ENCODE assay signal across 16 cellular contexts in genomic region chr6:166772518-166772917, GRCh38.
DNase-seq lines count a peak whose midpoint lies in the region; TF ChIP-seq lines count a peak whose summit lies in the region.
"Had no signal": no experiment of that assay in that cellular context is flagged by ENCODE, and none has a peak within 500 bp of the region (broad histone marks: within the 10 kb centered on the region; RNA-seq: fewer than 3 reads in every experiment).

No MANE protein-coding gene starts in this region.

- POLR2A ChIA-PET in MCF 10A (lab: Yijun Ruan, JAX): no interaction called here

- H3K36me3 ChIP-seq in breast epithelium: no peaks in the 10 kb centered on the region
- H3K36me3 ChIP-seq: esophagus squamous epithelium had no signal

- peaks cover 9% of the 10 kb centered on the region for H3K4me1 Mint-ChIP-seq in MCF 10A (ENCODE audit: insufficient read depth, unreplicated experiment)

- no peak overlapping the region for H3K27ac Mint-ChIP-seq in MCF 10A (ENCODE audit: low read depth, unreplicated experiment)
- H3K27ac Mint-ChIP-seq: B cell; stimulated activated effector memory CD8-positive, alpha-beta T cell treated with anti-CD3 and anti-CD28 coated beads, Interleukin-12 subunit alpha, Interleukin-12 subunit beta, amount 100 ng/mL, for 72 hours had no signal

- TF ChIP-seq POLR2A in breast epithelium (IDR thresholded peaks at IDR 0.05) (no peak), NB4 (IDR thresholded peaks at IDR 0.05; ENCODE audit: extremely low read depth, insufficient read length) (no peak)

- DNase-seq in MCF 10A (ENCODE audit: unreplicated experiment) (peak; percentile 22), breast epithelium (ENCODE audit: low spot score in 2 of 2) (no peak), NB4 (ENCODE audit: low read depth) (no peak), choroid plexus epithelial cell (ENCODE audit: low read depth) (no peak), NCI-H2227 (lab: John Stamatoyannopoulos, UW; ENCODE audit: unreplicated experiment) (no peak), KBM-7 (no peak), putamen (ENCODE audit: low spot score) (no peak)
- peak; percentile 20 for DNase-seq in stimulated activated CD8-positive, alpha-beta memory T cell treated with anti-CD3 and anti-CD28 coated beads, Interleukin-4, amount 100 ng/mL, for 48 hours
- DNase-seq: activated naive CD4-positive, alpha-beta T cell treated with anti-CD3 and anti-CD28 coated beads, Interleukin-2, amount 50 U/mL, for 16 hours; cerebellar nuclear complex; EL; esophagus squamous epithelium; NCI-H2171; stimulated activated CD4-positive, alpha-beta T cell treated with anti-CD3 and anti-CD28 coated beads, Interleukin-2, amount 100 ng/mL, for 24 hours had no signal

- H3K27me3 ChIP-seq in breast epithelium: peaks cover 0 to 11% of the 10 kb centered on the region in 2 donors

- in situ Hi-C loops in KBM-7 (cut with MboI; ENCODE audit: low pct_unique_long_range_greater_than_20kb, low sequenced_read_pairs): loop anchor here (25.0 kb wide), 1 partner anchor 335 kb away; no protein-coding TSS in a partner anchor

- peaks cover 67% of the 10 kb centered on the region for H3K27me3 Mint-ChIP-seq in MCF 10A (ENCODE audit: insufficient read depth, unreplicated experiment)

- CTCF ChIA-PET in MCF 10A (lab: Yijun Ruan, JAX): interaction anchor here (0.6 to 4.9 kb wide), 5 partner anchors 14 to 615 kb away, joined by 3 to 65 read pairs (median 4); no protein-coding TSS in a partner anchor

- H3K9me3 ChIP-seq in breast epithelium: no peaks in the 10 kb centered on the region
- H3K9me3 ChIP-seq: esophagus squamous epithelium had no signal

- H3K27ac ChIP-seq in breast epithelium: no peak overlapping the region
- H3K27ac ChIP-seq: esophagus squamous epithelium had no signal

- no peak overlapping the region for H3K4me3 Mint-ChIP-seq in MCF 10A (ENCODE audit: unreplicated experiment)
- H3K4me3 Mint-ChIP-seq: B cell; stimulated activated effector memory CD8-positive, alpha-beta T cell treated with anti-CD3 and anti-CD28 coated beads, Interleukin-12 subunit alpha, Interleukin-12 subunit beta, amount 100 ng/mL, for 72 hours had no signal

- no peak for TF ChIP-seq CTCF in MCF 10A (IDR thresholded peaks at IDR 0.05; ENCODE audit: unreplicated experiment)
- TF ChIP-seq CTCF in breast epithelium (IDR thresholded peaks at IDR 0.05): no peak
- peak; percentile 15 for TF ChIP-seq CTCF in NB4 (IDR thresholded peaks at IDR 0.05; ENCODE audit: low read depth, low read length)
- peak; percentile 33 for TF ChIP-seq CTCF in choroid plexus epithelial cell (conservative IDR thresholded peaks at IDR 0.05; ENCODE audit: low read depth, low read length)

- H3K4me1 ChIP-seq in breast epithelium: no peaks in the 10 kb centered on the region

- no peak overlapping the region for H3K4me3 ChIP-seq in breast epithelium
- no peak overlapping the region for H3K4me3 ChIP-seq in NB4 (ENCODE audit: low read depth, low read length)
- H3K4me3 ChIP-seq in choroid plexus epithelial cell (ENCODE audit: low read depth, low read length): no peak overlapping the region
- H3K4me3 ChIP-seq: esophagus squamous epithelium had no signal

- no peaks in the 10 kb centered on the region for H3K36me3 Mint-ChIP-seq in MCF 10A (ENCODE audit: insufficient read depth, unreplicated experiment)
- H3K36me3 Mint-ChIP-seq: stimulated activated effector memory CD8-positive, alpha-beta T cell treated with anti-CD3 and anti-CD28 coated beads, Interleukin-12 subunit alpha, Interleukin-12 subunit beta, amount 100 ng/mL, for 72 hours had no signal

- intact Hi-C loops in MCF 10A (cut with micrococcal nuclease): no loop called here
- intact Hi-C loops in breast epithelium (cut with DNase I; ENCODE audit: low total_unique reads): no loop called here

- no TSS peak for BruUV-seq in MCF 10A (replicated peaks; lab: Mats Ljungman, UMichigan)

- no peaks in the 10 kb centered on the region for H3K9me3 Mint-ChIP-seq in MCF 10A (ENCODE audit: unreplicated experiment)
- H3K9me3 Mint-ChIP-seq: stimulated activated effector memory CD8-positive, alpha-beta T cell treated with anti-CD3 and anti-CD28 coated beads, Interleukin-12 subunit alpha, Interleukin-12 subunit beta, amount 100 ng/mL, for 72 hours had no signal

Comparison
In these comparisons a context has a peak if more than half of its experiments do, and no peak if none do; other contexts are left out.
1. DNase-seq: peak in MCF 10A (single experiment) and stimulated activated CD8-positive, alpha-beta memory T cell treated with anti-CD3 and anti-CD28 coated beads, Interleukin-4, amount 100 ng/mL, for 48 hours (single experiment); none in breast epithelium (0 of 2), NB4 (single experiment), choroid plexus epithelial cell (single experiment), NCI-H2227 (single experiment), KBM-7 (single experiment) and putamen (single experiment).
2. CTCF ChIP-seq: peak in NB4 (single experiment) and choroid plexus epithelial cell (single experiment); none in MCF 10A (single experiment) and breast epithelium (0 of 3).